Comparison of ENCODE assay signal across 1 cellular context in genomic region chr19:12933287-12934072, GRCh38.
A peak's percentile ranks its signal among the peaks of the same experiment; 100 is the strongest.
TF ChIP-seq lines count a peak whose summit lies in the region.

FARSA (minus strand) TSS chr19:12933711; CDS start chr19:12933696, 15 bp downstream.

TF ChIP-seq in GM12878, 131 proteins besides CTCF, POLR2A, EP300 and RAD21 (continued from another document and continues in another):
- TF ChIP-seq E2F8 (IDR thresholded peaks at IDR 0.05; ENCODE audit: low read depth, partially characterized antibody): no peak
- TF ChIP-seq MYB (IDR thresholded peaks at IDR 0.05; ENCODE audit: borderline replicate concordance, low read depth, low read length): no peak; the same call in 1 of the 2 replicates
- no peak for TF ChIP-seq ZNF24 (IDR thresholded peaks at IDR 0.05)
- TF ChIP-seq MTA3 (IDR thresholded peaks at IDR 0.05; ENCODE audit: borderline replicate concordance, low read length): no peak
- peak; percentile 46; the same call in 1 of the 2 replicates for TF ChIP-seq TCF12 (IDR thresholded peaks at IDR 0.05; ENCODE audit: low read depth, low read length)
- 0 out of 2 replicates have a peak, but pooled peaks have one; percentile 46 for TF ChIP-seq ATF7 (IDR thresholded peaks at IDR 0.05; ENCODE audit: low read depth)
- no peak for TF ChIP-seq NFIC (IDR thresholded peaks at IDR 0.05; ENCODE audit: low read depth, low read length)
- 0 out of 2 replicates have a peak, but pooled peaks have one; percentile 15 for TF ChIP-seq MEF2A (IDR thresholded peaks at IDR 0.05; ENCODE audit: insufficient read depth, low read depth, low read length)
- TF ChIP-seq E2F4 (IDR thresholded peaks at IDR 0.05; ENCODE audit: low read depth, low read length): no peak
- no peak for TF ChIP-seq IRF3 (IDR thresholded peaks at IDR 0.05)
- TF ChIP-seq ZNF217 (IDR thresholded peaks at IDR 0.05): no peak
- peak; percentile 84 for TF ChIP-seq TBL1XR1 (IDR thresholded peaks at IDR 0.05; ENCODE audit: low read depth, low read length)
- peak; percentile 83 for TF ChIP-seq POLR2AphosphoS2 (IDR thresholded peaks at IDR 0.05; ENCODE audit: low read depth, low read length)
- peak; percentile 57 for TF ChIP-seq USF1 (IDR thresholded peaks at IDR 0.05; ENCODE audit: borderline replicate concordance, extremely low read length, insufficient read depth, low read depth, low read length)
- TF ChIP-seq SP1 (IDR thresholded peaks at IDR 0.05; ENCODE audit: low read depth, low read length): peak; percentile 45
- no peak for TF ChIP-seq IRF4 (IDR thresholded peaks at IDR 0.05; ENCODE audit: low read depth, low read length)
- TF ChIP-seq REST (IDR thresholded peaks at IDR 0.05; ENCODE audit: low read depth, low read length): peak; percentile 36
- peak; percentile 37 for TF ChIP-seq MEF2B (IDR thresholded peaks at IDR 0.05; ENCODE audit: partially characterized antibody, poor library complexity, severe bottlenecking)
- TF ChIP-seq FOXK2 (IDR thresholded peaks at IDR 0.05): no peak
- TF ChIP-seq PAX5 (IDR thresholded peaks at IDR 0.05; ENCODE audit: borderline replicate concordance, low read depth, low read length): peak; percentile 55; the same call in 1 of the 2 replicates
- TF ChIP-seq BCLAF1 (IDR thresholded peaks at IDR 0.05): no peak
- TF ChIP-seq ZBTB33 (IDR thresholded peaks at IDR 0.05): no peak
- peak; percentile 4; the same call in 1 of the 2 replicates for TF ChIP-seq USF2 (IDR thresholded peaks at IDR 0.05; ENCODE audit: borderline replicate concordance, low read depth, low read length)
- TF ChIP-seq SREBF1 (IDR thresholded peaks at IDR 0.05; ENCODE audit: low read length): no peak
- TF ChIP-seq SPI1 (IDR thresholded peaks at IDR 0.05; ENCODE audit: borderline replicate concordance, insufficient read depth, low read depth, low read length): 0 out of 2 replicates have a peak, but pooled peaks have one; percentile 9
- no peak for TF ChIP-seq PAX8 (IDR thresholded peaks at IDR 0.05)
- TF ChIP-seq MLLT1 (IDR thresholded peaks at IDR 0.05): peak; percentile 74
- peak; percentile 84 for TF ChIP-seq CUX1 (IDR thresholded peaks at IDR 0.05; ENCODE audit: insufficient replicate concordance, low read depth, low read length)
- TF ChIP-seq STAT1 (conservative IDR thresholded peaks at IDR 0.05): no peak
- peak; percentile 82; the same call in 1 of the 2 replicates for TF ChIP-seq PML (IDR thresholded peaks at IDR 0.05; ENCODE audit: low read length)
- 0 out of 2 replicates have a peak, but pooled peaks have one; percentile 78 for TF ChIP-seq RCOR1 (conservative IDR thresholded peaks at IDR 0.05; ENCODE audit: low read depth, low read length)
- TF ChIP-seq SMC3 (IDR thresholded peaks at IDR 0.05; ENCODE audit: borderline replicate concordance, low read length): 0 out of 2 replicates have a peak, but pooled peaks have one; percentile 13
- no peak for TF ChIP-seq NFYA (IDR thresholded peaks at IDR 0.05; ENCODE audit: borderline replicate concordance, low read depth, low read length)
